ENCODE assay signal across 19 cellular contexts in the genomic region with DNA sequence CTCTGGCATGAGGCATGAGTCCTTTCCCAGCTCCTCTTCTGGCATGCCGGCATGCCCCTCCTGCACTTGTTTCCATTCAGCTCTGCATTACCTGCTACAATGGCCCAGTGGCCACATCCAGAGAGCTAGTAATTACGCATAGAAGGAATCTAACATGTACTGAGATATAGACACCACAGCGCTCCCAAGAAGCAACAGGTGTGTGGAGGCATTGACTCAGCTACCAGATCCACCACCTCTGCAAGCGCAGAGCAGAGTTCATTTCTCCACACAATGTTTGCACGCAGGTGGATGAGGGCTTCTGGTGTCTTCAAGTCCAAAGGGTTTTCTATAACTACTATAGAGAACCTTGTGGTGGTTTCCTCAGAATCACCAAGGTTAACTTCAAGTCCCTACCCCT. TPM values are rescaled to one million over a fixed set of nuclear protein-coding genes. Genes with fewer than 3 reads are reported as not detected.
DNase-seq lines count a peak whose midpoint lies in the region; ATAC-seq, FAIRE-seq and TF ChIP-seq lines count a peak whose summit lies in the region.
"Had no signal": no experiment of that assay in that cellular context is flagged by ENCODE, and none has a peak within 500 bp of the region (broad histone marks: within the 10 kb centered on the region; RNA-seq: fewer than 3 reads in every experiment).

No MANE protein-coding gene starts in this region.

- H3K79me2 ChIP-seq in HepG2 (ENCODE audit: insufficient read depth, low read length) (no peaks in the 10 kb centered on the region), Karpas-422 (ENCODE audit: low read length) (no peaks in the 10 kb centered on the region)

- 32% methylated on average over 5 of the region's 5 CpGs for WGBS in HepG2 (ENCODE audit: low lambda C conversion rate)
- WGBS in right lobe of liver (ENCODE audit: insufficient coverage, low coverage, low lambda C conversion rate, missing lambda C conversion rate): 92% methylated on average over 5 of the region's 5 CpGs

- H3K27ac ChIP-seq in HepG2 (ENCODE audit: extremely low read length, insufficient read depth, low read length) (no peak overlapping the region), right lobe of liver (no peak overlapping the region), cingulate gyrus (ENCODE audit: low read depth, low read length) (peak overlapping the region; percentile 66), substantia nigra (ENCODE audit: low read depth, low read length, poor library complexity, severe bottlenecking) (peak overlapping the region; percentile 77), Karpas-422 (ENCODE audit: low read length) (no peak overlapping the region)
- H3K27ac ChIP-seq: 22Rv1, A549, C4-2B had no signal

- TF ChIP-seq EP300 in HepG2 (IDR thresholded peaks at IDR 0.05; ENCODE audit: low read depth in 2 of 2, low read length in 2 of 2) (no peak), HepG2 (CRISPR knock-in tag; IDR thresholded peaks at IDR 0.05; ENCODE audit: borderline replicate concordance) (no peak)

- H3K9me3 ChIP-seq in HepG2 (ENCODE audit: low read length) (no peaks in the 10 kb centered on the region), right lobe of liver (no peaks in the 10 kb centered on the region), Karpas-422 (ENCODE audit: low read length) (no peaks in the 10 kb centered on the region)
- H3K9me3 ChIP-seq: A549, HAP-1 had no signal

- DNase-seq in HepG2 (ENCODE audit: low spot score) (no peak), right lobe of liver (no peak), substantia nigra (lab: John Stamatoyannopoulos, UW) (no peak), T-helper 2 cell (no peak), mucosa of gallbladder (ENCODE audit: low spot score) (no peak), Karpas-422 (no peak)
- DNase-seq: AML-193; Calu3; CD4-positive, alpha-beta T cell; DMS79 treated with DMSO at 0.1 percent for 48 hours; GF-D8; KBM-7 had no signal

- no peaks in the 10 kb centered on the region for H3K4me1 ChIP-seq in HepG2 (ENCODE audit: insufficient read depth, low read length)
- no peaks in the 10 kb centered on the region for H3K4me1 ChIP-seq in right lobe of liver
- no peaks in the 10 kb centered on the region; the same call in 1 of the 2 replicates for H3K4me1 ChIP-seq in Karpas-422 (ENCODE audit: low read length)
- H3K4me1 ChIP-seq: A549 had no signal

- BruUV-seq in HepG2 (replicated peaks; lab: Mats Ljungman, UMichigan): no TSS peak

- H4K20me1 ChIP-seq in HepG2 (ENCODE audit: insufficient read depth, low read length) (no peaks in the 10 kb centered on the region), Karpas-422 (ENCODE audit: insufficient read depth, low read depth, low read length) (no peaks in the 10 kb centered on the region)

- TF ChIP-seq POLR2A in HepG2 (IDR thresholded peaks at IDR 0.05; ENCODE audit: insufficient read depth in 1 of 2, low read depth in 2 of 2, low read length in 2 of 2) (no peak), right lobe of liver (IDR thresholded peaks at IDR 0.05) (no peak)

- H3K9me2 ChIP-seq in Karpas-422 (replicated peaks; ENCODE audit: insufficient read depth, low read length): no peaks in the 10 kb centered on the region

- peaks cover 0 to 6% of the 10 kb centered on the region in 2 experiments; a peak in 1 of 5 replicates for H3K27me3 ChIP-seq in HepG2 (ENCODE audit: control insufficient read depth in 1 of 2, insufficient read depth in 2 of 2, low read length in 2 of 2)
- no peaks in the 10 kb centered on the region for H3K27me3 ChIP-seq in right lobe of liver
- H3K27me3 ChIP-seq in Karpas-422 (ENCODE audit: low read length): no peaks in the 10 kb centered on the region

- no peak overlapping the region for H2AFZ ChIP-seq in HepG2 (ENCODE audit: low read length)
- H2AFZ ChIP-seq in Karpas-422 (ENCODE audit: low read length): no peak overlapping the region

- CTCF ChIA-PET in HepG2 (lab: Yijun Ruan, JAX; ENCODE audit: low intra/inter-chr PET ratio, low total read pairs): no interaction called here

- POLR2A ChIA-PET in HepG2 (lab: Yijun Ruan, JAX): no interaction called here

- TF ChIP-seq CTCF in HepG2 (CRISPR knock-in tag; IDR thresholded peaks at IDR 0.05) (no peak), right lobe of liver (IDR thresholded peaks at IDR 0.05) (no peak)

- FAIRE-seq in HepG2 (lab: Jason Lieb, UNC): no peak
- FAIRE-seq: A549 had no signal

- H3K9ac ChIP-seq in HepG2 (ENCODE audit: insufficient read depth, low read depth, low read length) (no peak overlapping the region), Karpas-422 (ENCODE audit: low read length) (no peak overlapping the region)

- ATAC-seq in HepG2 (peak; percentile 64), right lobe of liver (no peak)

- intact Hi-C loops in HepG2 (cut with micrococcal nuclease; ENCODE audit: unreplicated experiment): no loop called here
- intact Hi-C loops in right lobe of liver (cut with DNase I): no loop called here

- no peak overlapping the region for H3K4me3 ChIP-seq in HepG2 (replicated peaks in 1 of 3; ENCODE audit: insufficient read depth in 1 of 3, low read depth in 2 of 3, low read length in 3 of 3)
- no peak overlapping the region for H3K4me3 ChIP-seq in right lobe of liver
- no peak overlapping the region for H3K4me3 ChIP-seq in Karpas-422 (ENCODE audit: low read length)
- H3K4me3 ChIP-seq: A549, HAP-1 had no signal

- no peaks in the 10 kb centered on the region for H3K36me3 ChIP-seq in HepG2 (replicated peaks in 1 of 2; ENCODE audit: control insufficient read depth in 1 of 2, insufficient read depth in 2 of 2, low read length in 2 of 2)
- H3K36me3 ChIP-seq in right lobe of liver: no peaks in the 10 kb centered on the region
- no peaks in the 10 kb centered on the region for H3K36me3 ChIP-seq in Karpas-422 (ENCODE audit: insufficient read depth, low read length)
- H3K36me3 ChIP-seq: HAP-1 had no signal

- in situ Hi-C loops in HepG2 (cut with HindIII; ENCODE audit: extremely low pct_ligation_motif_present, low pct_unique_long_range_greater_than_20kb): no loop called here

- H3K4me2 ChIP-seq in HepG2 (ENCODE audit: low read depth, low read length) (no peak overlapping the region), Karpas-422 (ENCODE audit: low read depth, low read length, poor library complexity, severe bottlenecking) (no peak overlapping the region)
- H3K4me2 ChIP-seq: A549 had no signal

- TF ChIP-seq RAD21 in HepG2 (CRISPR knock-in tag; IDR thresholded peaks at IDR 0.05): no peak

TF ChIP-seq in HepG2, 621 proteins besides CTCF, POLR2A, EP300 and RAD21 (continues in another document):
- TF ChIP-seq ZNF703 (CRISPR knock-in tag; IDR thresholded peaks at IDR 0.05; ENCODE audit: borderline replicate concordance): no peak
- TF ChIP-seq ZNF790 (CRISPR knock-in tag; IDR thresholded peaks at IDR 0.05; ENCODE audit: borderline replicate concordance): no peak
- TF ChIP-seq CREB1 (IDR thresholded peaks at IDR 0.05): no peak
- no peak for TF ChIP-seq CREB1 (CRISPR knock-in tag; IDR thresholded peaks at IDR 0.05)
- no peak for TF ChIP-seq ZNF766 (CRISPR knock-in tag; IDR thresholded peaks at IDR 0.05; ENCODE audit: borderline replicate concordance)
- TF ChIP-seq HOXA9 (CRISPR knock-in tag; IDR thresholded peaks at IDR 0.05; ENCODE audit: borderline replicate concordance): no peak
- no peak for TF ChIP-seq ZBTB7A (CRISPR knock-in tag; IDR thresholded peaks at IDR 0.05)
- TF ChIP-seq, protein P1, sequence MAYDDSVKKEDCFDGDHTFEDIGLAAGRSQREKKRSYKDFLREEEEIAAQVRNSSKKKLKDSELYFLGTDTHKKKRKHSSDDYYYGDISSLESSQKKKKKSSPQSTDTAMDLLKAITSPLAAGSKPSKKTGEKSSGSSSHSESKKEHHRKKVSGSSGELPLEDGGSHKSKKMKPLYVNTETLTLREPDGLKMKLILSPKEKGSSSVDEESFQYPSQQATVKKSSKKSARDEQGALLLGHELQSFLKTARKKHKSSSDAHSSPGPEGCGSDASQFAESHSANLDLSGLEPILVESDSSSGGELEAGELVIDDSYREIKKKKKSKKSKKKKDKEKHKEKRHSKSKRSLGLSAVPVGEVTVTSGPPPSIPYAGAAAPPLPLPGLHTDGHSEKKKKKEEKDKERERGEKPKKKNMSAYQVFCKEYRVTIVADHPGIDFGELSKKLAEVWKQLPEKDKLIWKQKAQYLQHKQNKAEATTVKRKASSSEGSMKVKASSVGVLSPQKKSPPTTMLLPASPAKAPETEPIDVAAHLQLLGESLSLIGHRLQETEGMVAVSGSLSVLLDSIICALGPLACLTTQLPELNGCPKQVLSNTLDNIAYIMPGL (CRISPR knock-in tag; IDR thresholded peaks at IDR 0.05; ENCODE audit: borderline replicate concordance in 1 of 2, low read depth in 1 of 2): no peak
- no peak for TF ChIP-seq ZKSCAN1 (IDR thresholded peaks at IDR 0.05; ENCODE audit: low read length)
- TF ChIP-seq RBFOX2 (IDR thresholded peaks at IDR 0.05; ENCODE audit: low read depth, low read length): no peak
- no peak for TF ChIP-seq ZNF737 (CRISPR knock-in tag; IDR thresholded peaks at IDR 0.05; ENCODE audit: borderline replicate concordance)
- no peak for TF ChIP-seq HDAC1 (CRISPR knock-in tag; IDR thresholded peaks at IDR 0.05)

RNA-seq across cellular contexts. Expression of a gene that starts 4.2 kb away (rescaled TPM):
- total RNA-seq in HepG2 (2016; rRNA removed; fragmentation: Illumina TruSeq; extraction: Trizol) (not detected in 2 replicates), right lobe of liver (not detected), mucosa of gallbladder (0.14 TPM)
- total RNA-seq in HepG2 (2016; cell fraction: cytosol; rRNA removed; fragmentation: Illumina TruSeq; extraction: Trizol; ENCODE audit: low read depth): not detected in 2 replicates
- not detected in 2 replicates for total RNA-seq in HepG2 (2016; cell fraction: insoluble cytoplasmic fraction; rRNA removed; fragmentation: Illumina TruSeq; extraction: Trizol)
- not detected in 2 replicates for total RNA-seq in HepG2 (2016; cell fraction: membrane; rRNA removed; fragmentation: Illumina TruSeq; extraction: Trizol)
- total RNA-seq in HepG2 (2016; cell fraction: nucleus; rRNA removed; fragmentation: Illumina TruSeq; extraction: Trizol): not detected in 2 replicates
- not detected in 2 replicates for polyA plus RNA-seq in HepG2 (2011; rRNA removed)
- 0.01 TPM in 1 of 2 replicates, not detected in the other for polyA plus RNA-seq in HepG2 (2011; cell fraction: cytosol; rRNA removed)
- polyA plus RNA-seq in HepG2 (2011; cell fraction: nucleus; rRNA removed): not detected in 2 replicates
- polyA plus RNA-seq in HepG2 (2012): not detected in 2 replicates
- polyA plus RNA-seq in HepG2 (2016; cell fraction: cytosol; fragmentation: Illumina TruSeq; extraction: Trizol; ENCODE audit: low read depth): not detected in 2 replicates
- polyA plus RNA-seq in HepG2 (2016; cell fraction: insoluble cytoplasmic fraction; fragmentation: Illumina TruSeq; extraction: Trizol; ENCODE audit: low read depth): not detected in 2 replicates
- not detected in 2 replicates for polyA plus RNA-seq in HepG2 (2016; cell fraction: membrane; fragmentation: Illumina TruSeq; extraction: Trizol; ENCODE audit: low read depth)
- not detected in 2 replicates for polyA plus RNA-seq in HepG2 (2016; cell fraction: nucleus; fragmentation: Illumina TruSeq; extraction: Trizol; ENCODE audit: insufficient read depth, low read depth)
- not detected in 2 replicates for polyA minus RNA-seq in HepG2 (2011; rRNA and poly(A)+ RNA removed; ENCODE audit: low replicate concordance)
- not detected in 2 replicates for polyA minus RNA-seq in HepG2 (2011; cell fraction: cytosol; rRNA and poly(A)+ RNA removed)
- polyA minus RNA-seq in HepG2 (2011; cell fraction: nucleus; rRNA and poly(A)+ RNA removed): not detected in 2 replicates
- total RNA-seq in Karpas-422 (2014; rRNA removed; shearing (Covaris generic); ENCODE audit: low replicate concordance): not detected in 2 replicates
- total RNA-seq: CD4-positive, alpha-beta T cell; HT-29 had no signal
- polyA plus RNA-seq: BJ had no signal

Comparison
In these comparisons a context has a peak if more than half of its experiments do, and no peak if none do; other contexts are left out.
1. H3K27ac ChIP-seq: peak in cingulate gyrus (single experiment) and substantia nigra (single experiment); none in HepG2 (single experiment), right lobe of liver (0 of 3) and Karpas-422 (single experiment).